In the genomic region with DNA sequence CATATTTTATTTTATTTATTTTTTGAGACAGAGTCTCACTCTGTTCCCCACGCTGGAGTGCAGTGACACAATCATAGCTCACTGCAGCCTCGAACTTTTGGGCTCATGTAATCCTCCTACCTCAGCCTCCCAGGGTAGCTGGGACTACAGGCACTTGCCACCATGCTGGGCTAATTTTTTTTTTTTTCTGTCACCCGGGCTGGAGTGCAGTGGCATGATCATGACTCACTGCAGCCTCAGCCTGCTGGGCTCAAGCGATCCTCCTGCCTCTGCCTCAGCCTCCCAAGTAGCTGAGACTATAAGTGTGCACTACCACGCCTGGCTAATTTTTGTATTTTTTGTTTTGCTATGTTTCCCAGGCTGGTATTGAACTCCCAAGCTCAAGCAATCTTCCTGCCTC, we compare ENCODE assay signal across 20 cellular contexts. TPM values are rescaled to one million over a fixed set of nuclear protein-coding genes. Genes with fewer than 3 reads are reported as not detected.
A peak's percentile ranks its signal among the peaks of the same experiment; 100 is the strongest.
DNase-seq lines count a peak whose midpoint lies in the region; ATAC-seq lines count a peak whose summit lies in the region.
"Had no signal": no experiment of that assay in that cellular context is flagged by ENCODE, and none has a peak within 500 bp of the region (broad histone marks: within the 10 kb centered on the region; RNA-seq: fewer than 3 reads in every experiment).

No MANE protein-coding gene starts in this region.

- H3K27ac Mint-ChIP-seq in activated T-cell treated with anti-CD3 and anti-CD28 coated beads, Interleukin-2, amount 50 U/mL, for 24 hours, result no peak overlapping the region
- peak overlapping the region; percentile 65 for H3K27ac Mint-ChIP-seq in T-helper 17 cell
- H3K27ac Mint-ChIP-seq: HFFc6 had no signal

- peak; percentile 16 for DNase-seq in activated T-cell treated with anti-CD3 and anti-CD28 coated beads, Interleukin-2, amount 50 U/mL, for 24 hours
- DNase-seq in activated T-cell treated with anti-CD3 and anti-CD28 coated beads for 4 hours (no peak), T-helper 17 cell (no peak), posterior vena cava (ENCODE audit: low spot score) (peak; percentile 8), putamen (ENCODE audit: low spot score) (no peak), iPS-NIHi11 (ENCODE audit: low spot score) (no peak)
- DNase-seq: 8988T, AML-193, Calu3, DMS 273 treated with DMSO at 0.1 percent for 48 hours, GOT3, HFFc6, IMR-90, KG1 had no signal

- H3K27me3 Mint-ChIP-seq in activated T-cell treated with anti-CD3 and anti-CD28 coated beads, Interleukin-2, amount 50 U/mL, for 24 hours, result no peaks in the 10 kb centered on the region
- no peaks in the 10 kb centered on the region for H3K27me3 Mint-ChIP-seq in T-helper 17 cell

- no peaks in the 10 kb centered on the region for H3K36me3 Mint-ChIP-seq in activated T-cell treated with anti-CD3 and anti-CD28 coated beads, Interleukin-2, amount 50 U/mL, for 24 hours (ENCODE audit: low read depth)
- H3K36me3 Mint-ChIP-seq in T-helper 17 cell (ENCODE audit: low read depth), result no peaks in the 10 kb centered on the region

- no peaks in the 10 kb centered on the region for H3K9me3 Mint-ChIP-seq in activated T-cell treated with anti-CD3 and anti-CD28 coated beads, Interleukin-2, amount 50 U/mL, for 24 hours
- H3K9me3 Mint-ChIP-seq: HFFc6 had no signal

- H3K4me3 Mint-ChIP-seq in activated T-cell treated with anti-CD3 and anti-CD28 coated beads, Interleukin-2, amount 50 U/mL, for 24 hours, result no peak overlapping the region
- no peak overlapping the region for H3K4me3 Mint-ChIP-seq in T-helper 17 cell
- H3K4me3 Mint-ChIP-seq: HFFc6 had no signal

- ATAC-seq in T-helper 17 cell, result no peak
- no peak for ATAC-seq in GM21381 (IDR thresholded peaks at IDR 0.05; ENCODE audit: unreplicated experiment)
- ATAC-seq: GM12878 had no signal

- intact Hi-C loops in posterior vena cava (cut with DNase I), result loop anchor here in 1 of 2 donors (10.0 kb wide), 1 partner anchor 380 kb away; no protein-coding TSS in a partner anchor

- H3K4me1 Mint-ChIP-seq in activated T-cell treated with anti-CD3 and anti-CD28 coated beads, Interleukin-2, amount 50 U/mL, for 24 hours (ENCODE audit: low read depth), result peaks cover 44% of the 10 kb centered on the region
- peaks cover 37% of the 10 kb centered on the region for H3K4me1 Mint-ChIP-seq in T-helper 17 cell

- H3K9me3 ChIP-seq in T-helper 17 cell (ENCODE audit: control insufficient read depth, low read length, poor library complexity, severe bottlenecking), result no peaks in the 10 kb centered on the region
- H3K9me3 ChIP-seq: BLaER1, HAP-1 had no signal

RNA-seq across cellular contexts. Expression of a gene that starts 17.1 kb away (rescaled TPM):
- total RNA-seq in T-helper 17 cell (under 1 TPM; 0.15 to 0.23 TPM), posterior vena cava (not detected)
- total RNA-seq: Calu3, Daoy, G401, GM12878, HFFc6, IMR-90 had no signal

RNA-seq across cellular contexts. Expression of a gene that starts 22.6 kb away (rescaled TPM):
- total RNA-seq in T-helper 17 cell, result 1 to 10 TPM; 9.5 to 9.6 TPM
- total RNA-seq in posterior vena cava, result 1 to 10 TPM; 8.4 to 9.1 TPM

RNA-seq across cellular contexts. Expression of a gene that starts 29.5 kb away (rescaled TPM):
- total RNA-seq in T-helper 17 cell (under 1 TPM in 1 of 2 donors, not detected in 1; 0.32 TPM), posterior vena cava (not detected)
- total RNA-seq: Calu3, Daoy, G401, GM12878, HFFc6, IMR-90 had no signal

RNA-seq across cellular contexts. Expression of a gene that starts 43.3 kb away (rescaled TPM):
- total RNA-seq in T-helper 17 cell, result not detected
- not detected for total RNA-seq in posterior vena cava
- total RNA-seq: Calu3, Daoy, G401, HFFc6, IMR-90 had no signal

RNA-seq across cellular contexts. Expression of a gene that starts 45.1 kb away (rescaled TPM):
- total RNA-seq in T-helper 17 cell (10 to 100 TPM in 1 of 2 donors, 1 to 10 TPM in 1; 8.7 to 14.2 TPM), posterior vena cava (10 to 100 TPM; 10.5 to 10.8 TPM)

Comparison
In these comparisons a context has a peak if more than half of its experiments do, and no peak if none do; other contexts are left out.
1. DNase-seq: peak in activated T-cell treated with anti-CD3 and anti-CD28 coated beads, Interleukin-2, amount 50 U/mL, for 24 hours (single experiment) and posterior vena cava (single experiment); none in activated T-cell treated with anti-CD3 and anti-CD28 coated beads for 4 hours (single experiment), T-helper 17 cell (0 of 3), putamen (single experiment) and iPS-NIHi11 (single experiment).